8 cellular contexts compared by ENCODE assay signal in the genomic region with DNA sequence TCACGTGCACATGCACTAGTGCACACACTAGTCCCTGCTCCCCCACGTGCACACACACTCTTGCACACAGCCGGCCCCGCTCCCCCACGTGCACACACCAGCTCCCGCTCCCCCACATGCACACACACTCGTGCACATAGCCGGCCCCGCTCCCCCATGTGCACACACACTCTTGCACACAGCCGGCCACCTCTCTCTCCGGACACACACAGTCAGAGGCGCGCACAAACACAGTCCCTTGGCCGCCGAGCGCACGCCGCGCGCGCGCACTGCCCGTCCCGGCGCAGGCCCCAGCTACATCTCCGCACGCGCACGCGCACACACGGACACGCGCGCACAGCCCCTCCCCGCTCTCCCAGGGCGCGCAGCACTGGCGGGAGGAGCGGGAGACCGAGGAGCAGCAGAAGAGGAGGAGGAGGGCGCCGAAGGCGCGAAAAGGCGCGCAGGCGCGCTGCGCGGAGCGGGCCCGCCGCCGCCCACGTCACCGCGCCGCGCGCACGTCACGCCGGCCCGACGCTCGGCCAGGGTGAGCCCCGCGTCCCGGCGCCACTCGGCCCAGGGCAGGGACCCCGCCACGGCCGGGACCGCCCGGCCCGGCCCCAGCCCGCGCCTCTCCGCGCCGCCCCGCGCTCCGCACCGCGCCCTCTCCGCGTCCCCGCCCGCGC. TPM values are rescaled to one million over a fixed set of nuclear protein-coding genes. Genes with fewer than 3 reads are reported as not detected.
DNase-seq lines count a peak whose midpoint lies in the region; ATAC-seq and TF ChIP-seq lines count a peak whose summit lies in the region.

A gene with protein sequence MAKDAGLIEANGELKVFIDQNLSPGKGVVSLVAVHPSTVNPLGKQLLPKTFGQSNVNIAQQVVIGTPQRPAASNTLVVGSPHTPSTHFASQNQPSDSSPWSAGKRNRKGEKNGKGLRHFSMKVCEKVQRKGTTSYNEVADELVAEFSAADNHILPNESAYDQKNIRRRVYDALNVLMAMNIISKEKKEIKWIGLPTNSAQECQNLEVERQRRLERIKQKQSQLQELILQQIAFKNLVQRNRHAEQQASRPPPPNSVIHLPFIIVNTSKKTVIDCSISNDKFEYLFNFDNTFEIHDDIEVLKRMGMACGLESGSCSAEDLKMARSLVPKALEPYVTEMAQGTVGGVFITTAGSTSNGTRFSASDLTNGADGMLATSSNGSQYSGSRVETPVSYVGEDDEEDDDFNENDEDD (plus strand): TSS at position 549 of the 665 bp plus-strand sequence. CDS start 1,085 bp downstream, outside the sequence.

- H3K4me3 ChIP-seq in Jurkat, Clone E6-1 (ENCODE audit: low read length): peak within 1 kb of the TSS; percentile 88
- H3K4me3 ChIP-seq in Panc1 (ENCODE audit: low read depth in 2 of 2, low read length in 2 of 2): peak within 1 kb of the TSS; percentile 61 to 62

- peak within 1 kb of the TSS; percentile 82 to 96 (median 88) for H3K4me3 Mint-ChIP-seq in naive B cell
- H3K4me3 Mint-ChIP-seq in stimulated activated naive CD8-positive, alpha-beta T cell treated with anti-CD3 and anti-CD28 coated beads, Interleukin-15, Interleukin-2, amounts not matched to agents 100 ng/mL and 50 ng/mL, for 24 hours: peak within 1 kb of the TSS; percentile 88

- peak; percentile 92 for DNase-seq in Daoy (ENCODE audit: low read depth)
- peak; percentile 88 for DNase-seq in Jurkat, Clone E6-1 (ENCODE audit: low read depth, low spot score)
- DNase-seq in Panc1 (ENCODE audit: low read depth, low spot score): no peak
- peak; percentile 38 for DNase-seq in activated T-helper 1 cell treated with Interleukin-2 at 50 U/mL for 16 hours (ENCODE audit: low read depth)
- peak; percentile 85 for DNase-seq in fibroblast of gingiva (ENCODE audit: low read depth)
- peak; percentile 36 for DNase-seq in naive B cell

- no peaks in the 10 kb centered on the region for H3K9me3 ChIP-seq in Panc1 (ENCODE audit: control insufficient read depth, insufficient read depth, low read depth, low read length)

- ATAC-seq in GM21737 (IDR thresholded peaks at IDR 0.05; ENCODE audit: unreplicated experiment) (peak; percentile 78), Panc1 (peak; percentile 96), naive B cell (ENCODE audit: low read depth in 2 of 2) (peak; percentile 82 to 89)

- H3K36me3 ChIP-seq in Panc1 (ENCODE audit: control insufficient read depth, insufficient read depth, low read length): no peaks in the 10 kb centered on the region; the same call in 1 of the 2 replicates

- peaks cover 0 to 11% of the 10 kb centered on the region in 2 donors for H3K36me3 Mint-ChIP-seq in naive B cell
- H3K36me3 Mint-ChIP-seq in stimulated activated naive CD8-positive, alpha-beta T cell treated with anti-CD3 and anti-CD28 coated beads, Interleukin-15, Interleukin-2, amounts not matched to agents 100 ng/mL and 50 ng/mL, for 24 hours (ENCODE audit: low read depth): peaks cover 34% of the 10 kb centered on the region

- intact Hi-C loops in Panc1 (cut with micrococcal nuclease; ENCODE audit: unreplicated experiment): no loop called here

- CTCF ChIA-PET in Panc1 (lab: Charles Lee): no interaction called here

- H3K27ac ChIP-seq in Panc1 (ENCODE audit: low read length): peak within 1 kb of the TSS; percentile 74

- TF ChIP-seq CTCF in Panc1 (IDR thresholded peaks at IDR 0.05): no peak

- in situ Hi-C loops in Panc1 (cut with HindIII; ENCODE audit: low pct_unique_long_range_greater_than_20kb, low sequenced_read_pairs): no loop called here

- H3K4me1 ChIP-seq in Panc1 (ENCODE audit: control insufficient read depth, insufficient read depth, low read length): peaks cover 7% of the 10 kb centered on the region; the same call in 1 of the 2 replicates

- peaks cover 19 to 31% (median 24%) of the 10 kb centered on the region in 3 donors for H3K4me1 Mint-ChIP-seq in naive B cell
- H3K4me1 Mint-ChIP-seq in stimulated activated naive CD8-positive, alpha-beta T cell treated with anti-CD3 and anti-CD28 coated beads, Interleukin-15, Interleukin-2, amounts not matched to agents 100 ng/mL and 50 ng/mL, for 24 hours (ENCODE audit: low read depth): peaks cover 34% of the 10 kb centered on the region

- H3K27ac Mint-ChIP-seq in naive B cell: peak within 1 kb of the TSS in 5 of 6 donors; percentile 27 to 94 (median 67)
- peak within 1 kb of the TSS; percentile 88 for H3K27ac Mint-ChIP-seq in stimulated activated naive CD8-positive, alpha-beta T cell treated with anti-CD3 and anti-CD28 coated beads, Interleukin-15, Interleukin-2, amounts not matched to agents 100 ng/mL and 50 ng/mL, for 24 hours

- H3K27me3 Mint-ChIP-seq in naive B cell: peaks cover 0 to 6% (median 0%) of the 10 kb centered on the region in 3 donors
- no peaks in the 10 kb centered on the region for H3K27me3 Mint-ChIP-seq in stimulated activated naive CD8-positive, alpha-beta T cell treated with anti-CD3 and anti-CD28 coated beads, Interleukin-15, Interleukin-2, amounts not matched to agents 100 ng/mL and 50 ng/mL, for 24 hours

- BruUV-seq in Panc1 (replicated peaks; lab: Mats Ljungman, UMichigan): no TSS peak

- no peaks in the 10 kb centered on the region for H3K27me3 ChIP-seq in Panc1 (ENCODE audit: control insufficient read depth, insufficient read depth, low read length)

- H3K9me3 Mint-ChIP-seq in naive B cell: no peaks in the 10 kb centered on the region
- H3K9me3 Mint-ChIP-seq in stimulated activated naive CD8-positive, alpha-beta T cell treated with anti-CD3 and anti-CD28 coated beads, Interleukin-15, Interleukin-2, amounts not matched to agents 100 ng/mL and 50 ng/mL, for 24 hours: no peaks in the 10 kb centered on the region

- POLR2A ChIA-PET in Panc1 (lab: Charles Lee): no interaction called here

RNA-seq across cellular contexts. Expression of the gene that starts here (rescaled TPM):
- 67.3 and 83.6 TPM in 2 replicates for total RNA-seq in Daoy (2014; rRNA removed; shearing (Covaris generic))
- 137 TPM for polyA plus RNA-seq in Jurkat, Clone E6-1 (2012; ENCODE audit: insufficient read depth, insufficient read length)
- 91.6 TPM for total RNA-seq in Panc1 (2021; ENCODE audit: unreplicated experiment)
- polyA plus RNA-seq in Panc1 (2012; ENCODE audit: insufficient read length): 74.3 TPM
- polyA plus RNA-seq in naive B cell (ENCODE audit: low read depth in 6 of 6): 10 to 100 TPM; 25.3 to 70.8 (median 42.4) TPM
